19 cellular contexts compared by ENCODE assay signal in genomic region chr6:14126250-14126649, GRCh38. TPM values are rescaled to one million over a fixed set of nuclear protein-coding genes. Genes with fewer than 3 reads are reported as not detected.
DNase-seq lines count a peak whose midpoint lies in the region; ATAC-seq and TF ChIP-seq lines count a peak whose summit lies in the region.
"Had no signal": no experiment of that assay in that cellular context is flagged by ENCODE, and none has a peak within 500 bp of the region (broad histone marks: within the 10 kb centered on the region; RNA-seq: fewer than 3 reads in every experiment).

No MANE protein-coding gene starts in this region.

- no peak overlapping the region for H4K5ac ChIP-seq in IMR-90 (ENCODE audit: low read depth, low read length)

- ATAC-seq in IMR-90 (ENCODE audit: low read depth) (no peak), GM21423 (IDR thresholded peaks at IDR 0.05; ENCODE audit: unreplicated experiment) (no peak)

- H3K79me1 ChIP-seq in IMR-90 (ENCODE audit: low read depth in 1 of 2, low read length in 2 of 2), result no peaks in the 10 kb centered on the region

- in situ Hi-C loops in IMR-90 (cut with MboI; ENCODE audit: low sequenced_read_pairs), result no loop called here

- no peak overlapping the region for H3K4me3 ChIP-seq in IMR-90 (ENCODE audit: insufficient read depth, low read depth, low read length)
- no peak overlapping the region for H3K4me3 ChIP-seq in CD4-positive, alpha-beta memory T cell (ENCODE audit: low read length in 2 of 2)
- H3K4me3 ChIP-seq: HAP-1, SJCRH30 had no signal

- no peak overlapping the region for H2BK15ac ChIP-seq in IMR-90 (ENCODE audit: low read depth, low read length)

- DNase-seq in CD1c-positive myeloid dendritic cell (ENCODE audit: extremely low spot score), result peak; percentile 32
- DNase-seq in IMR-90, result peak; percentile 12
- DNase-seq in amniotic epithelial cell (ENCODE audit: low read depth), result peak; percentile 36
- peak; percentile 8 for DNase-seq in occipital lobe (lab: John Stamatoyannopoulos, UW)
- DNase-seq in CD4-positive, alpha-beta memory T cell, result no peak
- DNase-seq in activated effector memory CD4-positive, alpha-beta T cell treated with Interleukin-2 at 50 U/mL for 16 hours, result no peak
- DNase-seq in DMS53 (lab: John Stamatoyannopoulos, UW), result no peak
- DNase-seq: AML-193; CD4-positive, CD25-positive, alpha-beta regulatory T cell; Kasumi-1; MM.1S; NCI-H1092; NCI-H1694; NCI-H2081 treated with DMSO at 0.1 percent for 48 hours; NCI-H526; SJCRH30; T-helper 2 cell had no signal

- H2AFZ ChIP-seq in IMR-90 (replicated peaks; ENCODE audit: low read length, poor library complexity), result no peak overlapping the region

- dilution Hi-C loops in IMR-90 (cut with HindIII; ENCODE audit: low sequenced_read_pairs, unreplicated experiment), result no loop called here

- intact Hi-C loops in IMR-90 (cut with micrococcal nuclease), result loop anchor here (5.0 to 10.0 kb wide), 2 partner anchors 1369 to 1496 kb away; no protein-coding TSS in a partner anchor
- intact Hi-C loops in CD4-positive, alpha-beta memory T cell (cut with micrococcal nuclease), result loop anchor here (10.0 kb wide), 1 partner anchor 1499 kb away; no protein-coding TSS in a partner anchor

- H3K36me3 ChIP-seq in IMR-90 (ENCODE audit: control insufficient read depth, insufficient read depth, low read length), result no peaks in the 10 kb centered on the region
- H3K36me3 ChIP-seq in CD4-positive, alpha-beta memory T cell (ENCODE audit: insufficient read depth, low read length), result no peaks in the 10 kb centered on the region
- H3K36me3 ChIP-seq: HAP-1, SJCRH30 had no signal

- no peaks in the 10 kb centered on the region for H3K27me3 ChIP-seq in IMR-90 (ENCODE audit: control insufficient read depth, insufficient read depth, low read length)
- H3K27me3 ChIP-seq in CD4-positive, alpha-beta memory T cell (ENCODE audit: insufficient read depth, low read length), result no peaks in the 10 kb centered on the region
- H3K27me3 ChIP-seq: SJCRH30 had no signal

- H3K27me3 Mint-ChIP-seq in CD4-positive, alpha-beta memory T cell, result no peaks in the 10 kb centered on the region
- H3K27me3 Mint-ChIP-seq: CD4-positive, CD25-positive, alpha-beta regulatory T cell had no signal

- no TSS peak for BruUV-seq in IMR-90 (replicated peaks; lab: Mats Ljungman, UMichigan)

- no peak overlapping the region for H3K27ac ChIP-seq in IMR-90 (ENCODE audit: insufficient read depth, low read length)
- no peak overlapping the region for H3K27ac ChIP-seq in CD4-positive, alpha-beta memory T cell (ENCODE audit: low read depth, low read length)
- H3K27ac ChIP-seq: SJCRH30 had no signal

- no peaks in the 10 kb centered on the region for H3K9me1 ChIP-seq in IMR-90 (ENCODE audit: insufficient read depth, low read length)

- H3K23ac ChIP-seq in IMR-90 (ENCODE audit: low read depth, low read length), result no peak overlapping the region

- CTCF ChIA-PET in IMR-90 (lab: Yijun Ruan, JAX), result no interaction called here
- CTCF ChIA-PET in CD4-positive, alpha-beta memory T cell (lab: Charles Lee; ENCODE audit: partially characterized antibody), result interaction anchor here (0.9 to 8.1 kb wide), 3 partner anchors 16 to 218 kb away, joined by 3 to 72 read pairs (median 8); no protein-coding TSS in a partner anchor

- no peaks in the 10 kb centered on the region for H3K9me3 ChIP-seq in IMR-90 (ENCODE audit: control insufficient read depth, insufficient read depth, low read length)
- H3K9me3 ChIP-seq in CD4-positive, alpha-beta memory T cell (ENCODE audit: control insufficient read depth in 1 of 2, low read length in 2 of 2), result no peaks in the 10 kb centered on the region
- H3K9me3 ChIP-seq: HAP-1, SJCRH30 had no signal

- no peak overlapping the region for H2BK20ac ChIP-seq in IMR-90 (ENCODE audit: low read depth, low read length)

- no peaks in the 10 kb centered on the region for H4K20me1 ChIP-seq in IMR-90 (ENCODE audit: insufficient read depth, low read length)

- H2AK9ac ChIP-seq in IMR-90 (replicated peaks; ENCODE audit: low read depth, low read length, poor library complexity), result no peak overlapping the region

- WGBS in IMR-90 (ENCODE audit: extremely low coverage in 2 of 2, insufficient read length in 1 of 2), 2 experiments, result no CpG with 5 or more reads among the region's 4 CpGs

- H3K4me2 ChIP-seq in IMR-90 (ENCODE audit: low read depth, low read length), result no peak overlapping the region

- no peak overlapping the region for H3K27ac Mint-ChIP-seq in CD4-positive, alpha-beta memory T cell

- TF ChIP-seq POLR2A in IMR-90 (IDR thresholded peaks at IDR 0.05; ENCODE audit: low read depth, low read length), result no peak

- H3K4ac ChIP-seq in IMR-90 (ENCODE audit: low read depth, low read length), result no peak overlapping the region

- H3K18ac ChIP-seq in IMR-90 (ENCODE audit: low read depth, low read length), result no peak overlapping the region

- no peak overlapping the region for H4K91ac ChIP-seq in IMR-90 (ENCODE audit: insufficient read depth, low read depth, low read length)

- peaks cover 20 to 65% (median 41%) of the 10 kb centered on the region in 4 donors for H3K4me1 Mint-ChIP-seq in CD4-positive, alpha-beta memory T cell

- POLR2A ChIA-PET in IMR-90 (lab: Charles Lee; ENCODE audit: unreplicated experiment), result no interaction called here
- POLR2A ChIA-PET in CD4-positive, alpha-beta memory T cell (lab: Charles Lee; ENCODE audit: partially characterized antibody), result interaction anchor here (1.3 kb wide), 1 partner anchor 8 kb away, joined by 6 read pairs; the partner anchor contains the start of gene CD83

- H2BK120ac ChIP-seq in IMR-90 (ENCODE audit: low read depth, low read length), result no peak overlapping the region

- no peak overlapping the region for H4K8ac ChIP-seq in IMR-90 (ENCODE audit: low read depth in 2 of 2, low read length in 2 of 2)

- H3K4me3 Mint-ChIP-seq in CD4-positive, alpha-beta memory T cell, result no peak overlapping the region

- no peak overlapping the region for H3K56ac ChIP-seq in IMR-90 (ENCODE audit: extremely low read depth, insufficient read depth, low read length)

- no peak for TF ChIP-seq RAD21 in IMR-90 (IDR thresholded peaks at IDR 0.05; ENCODE audit: low read length)

- no peak overlapping the region for H3K14ac ChIP-seq in IMR-90 (replicated peaks; ENCODE audit: low read depth, low read length)

- H3K4me1 ChIP-seq in IMR-90 (ENCODE audit: control insufficient read depth, insufficient read depth, low read length), result no peaks in the 10 kb centered on the region
- H3K4me1 ChIP-seq in CD4-positive, alpha-beta memory T cell (ENCODE audit: insufficient read depth, low read length), result peaks cover 14% of the 10 kb centered on the region
- H3K4me1 ChIP-seq: SJCRH30 had no signal

- H2BK5ac ChIP-seq in IMR-90 (ENCODE audit: low read depth, low read length, poor library complexity, severe bottlenecking), result no peak overlapping the region

- peaks cover 26 to 33% of the 10 kb centered on the region in 2 donors for H3K36me3 Mint-ChIP-seq in CD4-positive, alpha-beta memory T cell

- no peaks in the 10 kb centered on the region for H3K9me3 Mint-ChIP-seq in CD4-positive, alpha-beta memory T cell
- H3K9me3 Mint-ChIP-seq: CD4-positive, CD25-positive, alpha-beta regulatory T cell had no signal

- no peak overlapping the region for H3K9ac ChIP-seq in IMR-90 (ENCODE audit: low read depth, low read length)

- no peak for TF ChIP-seq CTCF in IMR-90 (conservative IDR thresholded peaks at IDR 0.05; ENCODE audit: low read depth, low read length)

- no peak overlapping the region for H2AK5ac ChIP-seq in IMR-90 (ENCODE audit: low read depth, low read length)

TF ChIP-seq in IMR-90, 13 proteins besides CTCF, POLR2A, EP300 and RAD21:
- TF ChIP-seq NFE2L2 (IDR thresholded peaks at IDR 0.05; ENCODE audit: low read depth, low read length) (no peak), RFX5 (IDR thresholded peaks at IDR 0.05; ENCODE audit: low read depth, low read length) (no peak), SMC3 (IDR thresholded peaks at IDR 0.05; ENCODE audit: low read depth, low read length) (no peak), MAFK (IDR thresholded peaks at IDR 0.05; ENCODE audit: low read depth, low read length) (no peak), FOS (IDR thresholded peaks at IDR 0.05; ENCODE audit: low read depth, low read length) (no peak), ELK1 (IDR thresholded peaks at IDR 0.05; ENCODE audit: borderline replicate concordance, low read depth, low read length) (no peak), BHLHE40 (IDR thresholded peaks at IDR 0.05; ENCODE audit: low read depth, low read length) (no peak), CEBPB (IDR thresholded peaks at IDR 0.05; ENCODE audit: low read depth, low read length) (no peak), USF2 (IDR thresholded peaks at IDR 0.05; ENCODE audit: low read depth, low read length) (no peak), MAZ (IDR thresholded peaks at IDR 0.05; ENCODE audit: borderline replicate concordance, low read depth, low read length) (no peak), CHD1 (IDR thresholded peaks at IDR 0.05; ENCODE audit: low read depth, low read length) (no peak), MXI1 (IDR thresholded peaks at IDR 0.05; ENCODE audit: borderline replicate concordance, low read depth, low read length) (no peak), RCOR1 (IDR thresholded peaks at IDR 0.05; ENCODE audit: insufficient replicate concordance, low read length) (no peak)

RNA-seq across cellular contexts. Expression of gene CD83, which starts 8.7 kb away (rescaled TPM):
- total RNA-seq in IMR-90 (2012; rRNA removed), result 2.5 and 3.1 TPM in 2 replicates
- polyA plus RNA-seq in IMR-90 (2012; rRNA removed), result 2.0 TPM in 2 replicates
- polyA plus RNA-seq in IMR-90 (2012; cell fraction: cytosol; rRNA removed), result 0.92 and 1.3 TPM in 2 replicates
- polyA plus RNA-seq in IMR-90 (2012; cell fraction: nucleus; rRNA removed; ENCODE audit: low replicate concordance), result 0.29 and 1.8 TPM in 2 replicates
- 22.0 TPM for total RNA-seq in occipital lobe
- total RNA-seq in CD4-positive, alpha-beta memory T cell, result 1 to 10 TPM; 5.8 to 7.0 TPM
- 10 to 100 TPM in 1 of 2 donors, 1 to 10 TPM in 1; 4.8 to 10.6 TPM for polyA plus RNA-seq in CD4-positive, alpha-beta memory T cell

Comparison
In these comparisons a context has a peak if more than half of its experiments do, and no peak if none do; other contexts are left out.
1. DNase-seq: peak in CD1c-positive myeloid dendritic cell (single experiment), IMR-90 (single experiment), amniotic epithelial cell (single experiment) and occipital lobe (single experiment); none in CD4-positive, alpha-beta memory T cell (0 of 5), activated effector memory CD4-positive, alpha-beta T cell treated with Interleukin-2 at 50 U/mL for 16 hours (single experiment) and DMS53 (single experiment).